In genomic region chr17:77050901-77051300, GRCh38 we compare ENCODE assay signal across 7 cellular contexts.
DNase-seq lines count a peak whose midpoint lies in the region; ATAC-seq and TF ChIP-seq lines count a peak whose summit lies in the region.
"Not testable (repeated sequence)": the region's sequence is repeated elsewhere in the genome, so short reads cannot be mapped to it uniquely, and the experiment has no call there.

No MANE protein-coding gene starts in this region.

- H3K9ac ChIP-seq in BLaER1: not testable (repeated sequence)

- H3K4me3 ChIP-seq in BLaER1; HEK293 (ENCODE audit: low read depth, low read length); osteoblast (ENCODE audit: insufficient read depth, low read length): not testable (repeated sequence)

- H3K36me3 ChIP-seq in BLaER1; HEK293 (ENCODE audit: control insufficient read depth in 2 of 2, insufficient read depth in 1 of 2, low read length in 2 of 2); osteoblast (ENCODE audit: insufficient read depth, low read length): not testable (repeated sequence)

- not testable (repeated sequence) for H3K9me3 ChIP-seq in BLaER1; HEK293 (ENCODE audit: control insufficient read depth, insufficient read depth, low read depth, low read length); osteoblast (ENCODE audit: low read depth, low read length)

- H3K27ac Mint-ChIP-seq in stimulated activated naive CD8-positive, alpha-beta T cell treated with anti-CD3 and anti-CD28 coated beads, Interleukin-15, amount 100 ng/mL, for 72 hours: peak overlapping the region; percentile 34 to 76

- TF ChIP-seq CTCF in HEK293 (tag by site-specific recombination; IDR thresholded peaks at IDR 0.05); osteoblast (IDR thresholded peaks at IDR 0.05; ENCODE audit: extremely low read depth, low read depth, low read length): not testable (repeated sequence)

- not testable (repeated sequence) for H3K79me2 ChIP-seq in osteoblast (ENCODE audit: insufficient read depth, low read length)

- not testable (repeated sequence) for H3K4me1 Mint-ChIP-seq in stimulated activated naive CD8-positive, alpha-beta T cell treated with anti-CD3 and anti-CD28 coated beads, Interleukin-15, amount 100 ng/mL, for 72 hours

- DNase-seq in SK-MEL-5 (ENCODE audit: low read depth, low spot score) (peak; percentile 80), amniotic epithelial cell (ENCODE audit: low read depth) (peak; percentile 12), glomerular visceral epithelial cell (ENCODE audit: extremely low spot score) (peak; percentile 35), osteoblast (ENCODE audit: insufficient read length, low spot score, missing footprints) (peak; percentile 50)
- DNase-seq in stimulated activated naive CD8-positive, alpha-beta T cell treated with anti-CD3 and anti-CD28 coated beads, Interleukin-15, amount 100 ng/mL, for 72 hours: not testable (repeated sequence)

- H4K20me1 ChIP-seq in BLaER1; osteoblast (ENCODE audit: insufficient read depth, low read length): not testable (repeated sequence)

- CTCF ChIA-PET in HEK293 (lab: Yijun Ruan, JAX): interaction anchor here (1.0 kb wide), 1 partner anchor 16 kb away, joined by 4 read pairs; no protein-coding TSS in a partner anchor

- H3K4me1 ChIP-seq in BLaER1: peaks cover 84% of the 10 kb centered on the region
- H3K4me1 ChIP-seq in HEK293 (ENCODE audit: control insufficient read depth, insufficient read depth, low read length); osteoblast (ENCODE audit: insufficient read depth, low read length): not testable (repeated sequence)

- not testable (repeated sequence) for H3K9me3 Mint-ChIP-seq in stimulated activated naive CD8-positive, alpha-beta T cell treated with anti-CD3 and anti-CD28 coated beads, Interleukin-15, amount 100 ng/mL, for 72 hours

- ATAC-seq in stimulated activated naive CD8-positive, alpha-beta T cell treated with anti-CD3 and anti-CD28 coated beads, Interleukin-15, amount 100 ng/mL, for 72 hours: not testable (repeated sequence)

- in situ Hi-C loops in SK-MEL-5 (cut with HindIII; ENCODE audit: low pct_unique_long_range_greater_than_20kb, low sequenced_read_pairs): not testable (repeated sequence)

- not testable (repeated sequence) for H3K27me3 ChIP-seq in BLaER1
- H3K27me3 ChIP-seq in osteoblast (ENCODE audit: insufficient read depth, low read length): peaks cover 27% of the 10 kb centered on the region

- not testable (repeated sequence) for H3K4me3 Mint-ChIP-seq in stimulated activated naive CD8-positive, alpha-beta T cell treated with anti-CD3 and anti-CD28 coated beads, Interleukin-15, amount 100 ng/mL, for 72 hours

- POLR2A ChIA-PET in HEK293 (lab: Yijun Ruan, JAX): not testable (repeated sequence)

- not testable (repeated sequence) for H3K27ac ChIP-seq in BLaER1; HEK293 (ENCODE audit: extremely low read depth, low read depth, low read length); osteoblast (ENCODE audit: low read depth, low read length)

- H2AFZ ChIP-seq in osteoblast (ENCODE audit: low read length): not testable (repeated sequence)

- not testable (repeated sequence) for H3K27me3 Mint-ChIP-seq in stimulated activated naive CD8-positive, alpha-beta T cell treated with anti-CD3 and anti-CD28 coated beads, Interleukin-15, amount 100 ng/mL, for 72 hours

- H3K4me2 ChIP-seq in BLaER1: peak overlapping the region; percentile 94
- H3K4me2 ChIP-seq in osteoblast (ENCODE audit: insufficient read depth, low read length): not testable (repeated sequence)

TF ChIP-seq in HEK293, 187 proteins besides CTCF, POLR2A, EP300 and RAD21:
- TF ChIP-seq ZBTB17 (tag by site-specific recombination; IDR thresholded peaks at IDR 0.05): peak; percentile 47; the same call in 1 of the 2 replicates
